ENCODE assay signal across 8 cellular contexts in genomic region chr5:96256795-96257470, GRCh38.
DNase-seq lines count a peak whose midpoint lies in the region; ATAC-seq and TF ChIP-seq lines count a peak whose summit lies in the region.

No MANE protein-coding gene starts in this region.

- H3K4me3 ChIP-seq in GM06990 (replicated peaks; ENCODE audit: low read depth, low read length): no peak overlapping the region

- DNase-seq in GM06990 (ENCODE audit: extremely low read depth, insufficient read length) (no peak), SHP77 treated with DMSO at 0.1 percent for 48 hours (lab: John Stamatoyannopoulos, UW) (peak; percentile 66), midbrain (lab: John Stamatoyannopoulos, UW) (peak; percentile 13), putamen (ENCODE audit: low spot score) (no peak), NOMO-1 (lab: John Stamatoyannopoulos, UW; ENCODE audit: unreplicated experiment in 2 of 2) (no peak), foreskin melanocyte (no peak)

- no peaks in the 10 kb centered on the region for H3K27me3 ChIP-seq in GM06990 (replicated peaks; ENCODE audit: control insufficient read depth, insufficient read depth, low read length)

- ATAC-seq in HG02623 (IDR thresholded peaks at IDR 0.05; ENCODE audit: unreplicated experiment) (peak; percentile 67), GM19395 (IDR thresholded peaks at IDR 0.05; ENCODE audit: unreplicated experiment) (no peak)

- no peaks in the 10 kb centered on the region for H3K36me3 ChIP-seq in GM06990 (ENCODE audit: control insufficient read depth, insufficient read depth, low read length)

- TF ChIP-seq CTCF in GM06990 (IDR thresholded peaks at IDR 0.05; ENCODE audit: insufficient read depth, low read length, poor library complexity, severe bottlenecking): peak; percentile 46

Comparison
In these comparisons a context has a peak if more than half of its experiments do, and no peak if none do; other contexts are left out.
1. DNase-seq: peak in SHP77 treated with DMSO at 0.1 percent for 48 hours (single experiment) and midbrain (single experiment); none in GM06990 (single experiment), putamen (single experiment), NOMO-1 (0 of 2) and foreskin melanocyte (single experiment).